8 cellular contexts compared by ENCODE assay signal in the genomic region with DNA sequence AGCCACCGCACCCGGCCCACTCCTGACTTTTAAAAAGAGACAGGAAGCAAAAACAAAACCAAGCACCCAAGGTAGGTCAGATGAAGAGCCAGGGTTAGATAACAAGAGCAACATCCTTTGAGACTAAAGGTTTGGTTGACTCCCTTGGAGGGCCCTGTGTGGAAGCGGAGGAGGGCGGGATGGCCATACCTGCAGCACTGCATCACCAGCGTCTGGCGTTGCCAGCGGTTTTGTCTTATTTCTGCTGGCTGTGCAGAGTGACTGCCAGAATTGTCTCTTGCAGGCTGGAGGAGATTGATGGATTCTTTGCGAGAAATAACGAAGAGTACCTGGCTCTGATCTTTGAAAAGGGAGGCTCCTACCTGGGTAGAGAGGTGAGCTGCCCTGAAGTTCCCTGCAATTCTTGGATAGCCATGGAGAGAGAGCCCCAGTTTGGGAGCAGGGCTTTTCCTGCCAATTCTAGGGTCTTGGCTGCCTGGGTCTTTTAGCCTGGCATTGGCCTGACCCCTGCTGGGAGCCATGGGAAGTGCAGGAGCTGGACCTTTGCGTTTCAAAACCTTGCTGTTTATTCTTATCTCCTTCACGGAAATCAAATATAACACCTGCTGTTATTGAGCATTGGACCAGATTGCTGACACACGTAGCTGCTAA. TPM values are rescaled to one million over a fixed set of nuclear protein-coding genes. Genes with fewer than 3 reads are reported as not detected.
A peak's percentile ranks its signal among the peaks of the same experiment; 100 is the strongest.
DNase-seq lines count a peak whose midpoint lies in the region; ATAC-seq and TF ChIP-seq lines count a peak whose summit lies in the region.

No MANE protein-coding gene starts in this region.

- WGBS in endodermal cell (ENCODE audit: insufficient coverage in 1 of 2, insufficient read length in 1 of 2), 2 experiments = 78 to 83% methylated on average over 12 of the region's 12 CpGs

- no peaks in the 10 kb centered on the region for H4K20me1 ChIP-seq in BLaER1

- DNase-seq in NCI-H345 (lab: John Stamatoyannopoulos, UW) = peak; percentile 46
- DNase-seq in activated CD8-positive, alpha-beta T cell treated with anti-CD3 and anti-CD28 coated beads, Interleukin-2, amount 10 ng/mL, durations not matched to agents 7 days and 5 days = peak; percentile 71
- peak; percentile 92 for DNase-seq in endodermal cell
- peak; percentile 69 for DNase-seq in myocyte (ENCODE audit: low read depth)
- DNase-seq in stimulated activated naive CD8-positive, alpha-beta T cell treated with anti-CD3 and anti-CD28 coated beads, Interleukin-15, Interleukin-2, amounts not matched to agents 100 U/mL and 50 U/mL, for 24 hours = peak; percentile 75

- peak overlapping the region; percentile 82 for H3K4me2 ChIP-seq in BLaER1

- no peaks in the 10 kb centered on the region for H3K27me3 ChIP-seq in BLaER1
- no peaks in the 10 kb centered on the region for H3K27me3 ChIP-seq in endodermal cell (ENCODE audit: control insufficient read depth, insufficient read depth, low read length, poor library complexity, severe bottlenecking)

- H3K9me3 ChIP-seq in BLaER1 (no peaks in the 10 kb centered on the region), endodermal cell (ENCODE audit: control insufficient read depth, low read length) (no peaks in the 10 kb centered on the region)

- H3K27me3 Mint-ChIP-seq in activated CD8-positive, alpha-beta T cell treated with anti-CD3 and anti-CD28 coated beads, Interleukin-2, amount 10 ng/mL, durations not matched to agents 7 days and 5 days (ENCODE audit: low read depth) = no peaks in the 10 kb centered on the region
- no peaks in the 10 kb centered on the region for H3K27me3 Mint-ChIP-seq in endodermal cell (ENCODE audit: insufficient read depth)

- H3K9ac ChIP-seq in BLaER1 = no peak overlapping the region
- H3K9ac ChIP-seq in endodermal cell (ENCODE audit: extremely low read depth, low read length, poor library complexity, severe bottlenecking) = no peak overlapping the region

- no peak overlapping the region for H3K4me3 ChIP-seq in BLaER1
- H3K4me3 ChIP-seq in endodermal cell (ENCODE audit: low read length) = no peak overlapping the region

- no peak overlapping the region for H3K27ac Mint-ChIP-seq in activated CD8-positive, alpha-beta T cell treated with anti-CD3 and anti-CD28 coated beads, Interleukin-2, amount 10 ng/mL, durations not matched to agents 7 days and 5 days
- H3K27ac Mint-ChIP-seq in endodermal cell = no peak overlapping the region

- POLR2A ChIA-PET in activated CD8-positive, alpha-beta T cell treated with anti-CD3 and anti-CD28 coated beads, Interleukin-2, amount 10 ng/mL, durations not matched to agents 7 days and 5 days (lab: Charles Lee) = interaction anchor here (0.6 to 1.3 kb wide), 3 partner anchors 15 to 30 kb away, joined by 3 to 5 read pairs (median 3); a partner anchor contains a TSS

- H3K36me3 ChIP-seq in BLaER1 (peaks cover 68% of the 10 kb centered on the region), endodermal cell (ENCODE audit: control insufficient read depth, insufficient read depth, low read length) (peaks cover 15% of the 10 kb centered on the region)

- peak; percentile 96 for TF ChIP-seq CTCF in endodermal cell (conservative IDR thresholded peaks at IDR 0.05)

- ATAC-seq in GM19351 (IDR thresholded peaks at IDR 0.05; ENCODE audit: unreplicated experiment) = peak; percentile 54
- peak; percentile 54 for ATAC-seq in activated CD8-positive, alpha-beta T cell treated with anti-CD3 and anti-CD28 coated beads, Interleukin-2, amount 10 ng/mL, durations not matched to agents 7 days and 5 days
- no peak for ATAC-seq in stimulated activated naive CD8-positive, alpha-beta T cell treated with anti-CD3 and anti-CD28 coated beads, Interleukin-15, Interleukin-2, amounts not matched to agents 100 U/mL and 50 U/mL, for 24 hours
- no peak for ATAC-seq in HG03039 (IDR thresholded peaks at IDR 0.05; ENCODE audit: unreplicated experiment)

- H3K27ac ChIP-seq in BLaER1 (no peak overlapping the region), endodermal cell (ENCODE audit: low read depth, low read length) (no peak overlapping the region)

- CTCF ChIA-PET in activated CD8-positive, alpha-beta T cell treated with anti-CD3 and anti-CD28 coated beads, Interleukin-2, amount 10 ng/mL, durations not matched to agents 7 days and 5 days (lab: Charles Lee) = interaction anchor here (0.7 to 6.1 kb wide), 57 partner anchors 8 to 472 kb away, joined by 3 to 67 read pairs (median 4); a partner anchor contains a TSS

- no peaks in the 10 kb centered on the region for H3K9me3 Mint-ChIP-seq in activated CD8-positive, alpha-beta T cell treated with anti-CD3 and anti-CD28 coated beads, Interleukin-2, amount 10 ng/mL, durations not matched to agents 7 days and 5 days (ENCODE audit: insufficient read depth)
- no peaks in the 10 kb centered on the region for H3K9me3 Mint-ChIP-seq in endodermal cell

- no peak overlapping the region for H3K4me3 Mint-ChIP-seq in activated CD8-positive, alpha-beta T cell treated with anti-CD3 and anti-CD28 coated beads, Interleukin-2, amount 10 ng/mL, durations not matched to agents 7 days and 5 days
- H3K4me3 Mint-ChIP-seq in endodermal cell = no peak overlapping the region

- peaks cover 63% of the 10 kb centered on the region for H3K4me1 ChIP-seq in BLaER1
- H3K4me1 ChIP-seq in endodermal cell (ENCODE audit: control insufficient read depth, insufficient read depth, low read length) = no peaks in the 10 kb centered on the region

- no peaks in the 10 kb centered on the region for H3K36me3 Mint-ChIP-seq in activated CD8-positive, alpha-beta T cell treated with anti-CD3 and anti-CD28 coated beads, Interleukin-2, amount 10 ng/mL, durations not matched to agents 7 days and 5 days (ENCODE audit: low read depth)
- H3K36me3 Mint-ChIP-seq in endodermal cell (ENCODE audit: low read depth) = peaks cover 7% of the 10 kb centered on the region

- H3K4me1 Mint-ChIP-seq in activated CD8-positive, alpha-beta T cell treated with anti-CD3 and anti-CD28 coated beads, Interleukin-2, amount 10 ng/mL, durations not matched to agents 7 days and 5 days (ENCODE audit: low read depth) = no peaks in the 10 kb centered on the region
- H3K4me1 Mint-ChIP-seq in endodermal cell = no peaks in the 10 kb centered on the region

RNA-seq across cellular contexts. Expression of a gene that starts 24.0 kb away (rescaled TPM):
- total RNA-seq in activated CD8-positive, alpha-beta T cell treated with anti-CD3 and anti-CD28 coated beads, Interleukin-2, amount 10 ng/mL, durations not matched to agents 7 days and 5 days = 10 to 100 TPM; 23.9 to 25.2 TPM
- total RNA-seq in endodermal cell (100 to 1,000 TPM in 1 of 2 donors, 10 to 100 TPM in 1; 77.9 to 116 TPM), myocyte (46.5 and 68.2 TPM in 2 replicates)
- polyA plus RNA-seq in endodermal cell (2013, experiment 1 of 2) = 41.5 TPM
- polyA plus RNA-seq in endodermal cell (2013, experiment 2 of 2) = 39.1 TPM
- 178 TPM for polyA plus RNA-seq in myocyte (2012)

RNA-seq across cellular contexts. Expression of a gene that starts 51.4 kb away (rescaled TPM):
- total RNA-seq in activated CD8-positive, alpha-beta T cell treated with anti-CD3 and anti-CD28 coated beads, Interleukin-2, amount 10 ng/mL, durations not matched to agents 7 days and 5 days = not detected
- total RNA-seq in endodermal cell = not detected
- 0.43 TPM for polyA plus RNA-seq in endodermal cell (2013, experiment 1 of 2)
- 0.08 TPM for polyA plus RNA-seq in endodermal cell (2013, experiment 2 of 2)
- total RNA-seq in myocyte = 0.40 and 0.94 TPM in 2 replicates
- 0.86 TPM for polyA plus RNA-seq in myocyte (2012)

Comparison
In these comparisons a context has a peak if more than half of its experiments do, and no peak if none do; other contexts are left out.
1. ATAC-seq: peak in GM19351 (single experiment) and activated CD8-positive, alpha-beta T cell treated with anti-CD3 and anti-CD28 coated beads, Interleukin-2, amount 10 ng/mL, durations not matched to agents 7 days and 5 days (single experiment); none in stimulated activated naive CD8-positive, alpha-beta T cell treated with anti-CD3 and anti-CD28 coated beads, Interleukin-15, Interleukin-2, amounts not matched to agents 100 U/mL and 50 U/mL, for 24 hours (single experiment) and HG03039 (single experiment).
2. Peak in every context shown above with its lines, with median percentiles within 50 percentile points of each other: DNase-seq.